ENCODE assay signal across 19 cellular contexts in genomic region chr12:105319691-105320209, GRCh38. TPM values are rescaled to one million over a fixed set of nuclear protein-coding genes. Genes with fewer than 3 reads are reported as not detected.
DNase-seq lines count a peak whose midpoint lies in the region; ATAC-seq, FAIRE-seq and TF ChIP-seq lines count a peak whose summit lies in the region.
"Had no signal": no experiment of that assay in that cellular context is flagged by ENCODE, and none has a peak within 500 bp of the region (broad histone marks: within the 10 kb centered on the region; RNA-seq: fewer than 3 reads in every experiment).

No MANE protein-coding gene starts in this region.

- no peaks in the 10 kb centered on the region for H4K20me1 ChIP-seq in DND-41 (ENCODE audit: insufficient read depth, low read length)
- H4K20me1 ChIP-seq in SU-DHL-6 (ENCODE audit: low read depth, low read length) = no peaks in the 10 kb centered on the region
- no peaks in the 10 kb centered on the region for H4K20me1 ChIP-seq in hepatocyte (ENCODE audit: insufficient read depth, poor library complexity, severe bottlenecking)
- H4K20me1 ChIP-seq: BLaER1 treated with 17β-estradiol and CSF1 and Interleukin-3, amounts not matched to agents 10 nM and 100 nM had no signal

- no peaks in the 10 kb centered on the region for H3K79me2 ChIP-seq in DND-41 (ENCODE audit: insufficient read depth, low read length)
- H3K79me2 ChIP-seq in SU-DHL-6 (ENCODE audit: insufficient read depth, low read length) = no peaks in the 10 kb centered on the region
- no peaks in the 10 kb centered on the region for H3K79me2 ChIP-seq in hepatocyte
- H3K79me2 ChIP-seq: parathyroid adenoma had no signal

- peak; percentile 57 for FAIRE-seq in GM19239 (lab: Jason Lieb, UNC)
- FAIRE-seq: astrocyte, GM12892 had no signal

- no peaks in the 10 kb centered on the region for H3K27me3 ChIP-seq in DND-41 (ENCODE audit: insufficient read depth, low read length, poor library complexity)
- H3K27me3 ChIP-seq in SU-DHL-6 (ENCODE audit: low read length) = no peaks in the 10 kb centered on the region
- H3K27me3 ChIP-seq in hepatocyte = no peaks in the 10 kb centered on the region
- H3K27me3 ChIP-seq: BLaER1 treated with 17β-estradiol and CSF1 and Interleukin-3, amounts not matched to agents 10 nM and 100 nM; esophagus muscularis mucosa; MG63; vagina had no signal

- H3F3A ChIP-seq in SU-DHL-6 (ENCODE audit: insufficient read depth) = no peaks in the 10 kb centered on the region

- no peak overlapping the region for H3K9ac ChIP-seq in DND-41 (ENCODE audit: low read depth, low read length)
- no peak overlapping the region for H3K9ac ChIP-seq in SU-DHL-6 (ENCODE audit: low read length)
- H3K9ac ChIP-seq: BLaER1 treated with 17β-estradiol and CSF1 and Interleukin-3, amounts not matched to agents 10 nM and 100 nM; parathyroid adenoma had no signal

- H3K36me3 ChIP-seq in DND-41 (ENCODE audit: insufficient read depth, low read length) (no peaks in the 10 kb centered on the region), SU-DHL-6 (ENCODE audit: low read length) (no peaks in the 10 kb centered on the region), hepatocyte (replicated peaks; ENCODE audit: insufficient read depth, low read depth) (no peaks in the 10 kb centered on the region)
- H3K36me3 ChIP-seq: esophagus muscularis mucosa, heart right ventricle, MG63, vagina had no signal

- H3K9me3 ChIP-seq in DND-41 (ENCODE audit: insufficient read depth, low read length, severe bottlenecking) (peaks cover 1% of the 10 kb centered on the region), SU-DHL-6 (ENCODE audit: insufficient read depth, low read length) (no peaks in the 10 kb centered on the region), hepatocyte (ENCODE audit: low read depth) (no peaks in the 10 kb centered on the region)
- H3K9me3 ChIP-seq: esophagus muscularis mucosa, vagina had no signal

- H3K4me1 ChIP-seq in DND-41 (ENCODE audit: insufficient read depth, low read length) (no peaks in the 10 kb centered on the region), hepatocyte (ENCODE audit: insufficient read depth) (peaks cover 20% of the 10 kb centered on the region)
- H3K4me1 ChIP-seq: esophagus muscularis mucosa, heart right ventricle, parathyroid adenoma had no signal

- peak; percentile 85 for ATAC-seq in DND-41 (ENCODE audit: insufficient read depth, low read depth)
- ATAC-seq in GM19463 (IDR thresholded peaks at IDR 0.05; ENCODE audit: unreplicated experiment) = no peak
- ATAC-seq in HG02610 (IDR thresholded peaks at IDR 0.05; ENCODE audit: unreplicated experiment) = no peak
- ATAC-seq: heart right ventricle had no signal

- 88% methylated on average over 8 of the region's 8 CpGs for WGBS in hepatocyte (ENCODE audit: low lambda C conversion rate, missing lambda C conversion rate)

- H3K27ac ChIP-seq in DND-41 (ENCODE audit: low read length) = no peak overlapping the region
- H3K27ac ChIP-seq in SU-DHL-6 (ENCODE audit: low read depth, low read length) = no peak overlapping the region
- H3K27ac ChIP-seq in hepatocyte = peak overlapping the region; percentile 94
- H3K27ac ChIP-seq: BLaER1 treated with 17β-estradiol and CSF1 and Interleukin-3, amounts not matched to agents 10 nM and 100 nM; esophagus muscularis mucosa; heart right ventricle; parathyroid adenoma; vagina had no signal

- no peak overlapping the region for H3K4me3 ChIP-seq in DND-41 (ENCODE audit: low read depth in 1 of 2, low read length in 2 of 2)
- no peak overlapping the region for H3K4me3 ChIP-seq in SU-DHL-6 (ENCODE audit: insufficient read depth, low read length, poor library complexity, severe bottlenecking)
- no peak overlapping the region for H3K4me3 ChIP-seq in hepatocyte
- H3K4me3 ChIP-seq: BLaER1 treated with 17β-estradiol and CSF1 and Interleukin-3, amounts not matched to agents 10 nM and 100 nM; esophagus muscularis mucosa; heart right ventricle; MG63; vagina had no signal

- DNase-seq in DND-41 (peak; percentile 49), GM19239 (ENCODE audit: insufficient read length, low spot score) (no peak), hepatocyte (ENCODE audit: low spot score) (no peak), DMS53 (lab: John Stamatoyannopoulos, UW) (no peak)
- DNase-seq: activated CD4-positive, alpha-beta memory T cell treated with anti-CD3 and anti-CD28 coated beads, Interleukin-2, amount 10 ng/mL, durations not matched to agents 7 days and 5 days; DMS79 treated with DMSO at 0.1 percent for 48 hours; heart right ventricle; MG63; NCI-H774; T-helper 9 cell had no signal

- peak; percentile 53 for TF ChIP-seq CTCF in DND-41 (IDR thresholded peaks at IDR 0.05; ENCODE audit: borderline replicate concordance, extremely low read depth, low read length, poor library complexity, severe bottlenecking)
- peak; percentile 13 for TF ChIP-seq CTCF in SU-DHL-6 (IDR thresholded peaks at IDR 0.05; ENCODE audit: insufficient read depth, low read length, poor library complexity, severe bottlenecking)
- no peak for TF ChIP-seq CTCF in hepatocyte (IDR thresholded peaks at IDR 0.05; ENCODE audit: poor library complexity)

- H3K4me2 ChIP-seq in DND-41 (ENCODE audit: insufficient read depth, low read length) (no peak overlapping the region), SU-DHL-6 (ENCODE audit: low read depth, low read length, poor library complexity, severe bottlenecking) (no peak overlapping the region), hepatocyte (no peak overlapping the region)

- H3K9me2 ChIP-seq in SU-DHL-6 (replicated peaks; ENCODE audit: insufficient read depth, low read length) = no peaks in the 10 kb centered on the region
- H3K9me2 ChIP-seq in hepatocyte (replicated peaks; ENCODE audit: insufficient read depth) = no peaks in the 10 kb centered on the region

- H2AFZ ChIP-seq in DND-41 (ENCODE audit: low read depth, low read length) (no peak overlapping the region), SU-DHL-6 (ENCODE audit: low read depth, low read length, severe bottlenecking) (no peak overlapping the region), hepatocyte (no peak overlapping the region)
- H2AFZ ChIP-seq: parathyroid adenoma had no signal

RNA-seq across cellular contexts. Expression of gene C12orf75, which starts 10.7 kb away (rescaled TPM):
- 80.9 and 92.3 TPM in 2 replicates for total RNA-seq in hepatocyte
- 95.2 and 103 TPM in 2 replicates for polyA plus RNA-seq in hepatocyte
